In the genomic region with DNA sequence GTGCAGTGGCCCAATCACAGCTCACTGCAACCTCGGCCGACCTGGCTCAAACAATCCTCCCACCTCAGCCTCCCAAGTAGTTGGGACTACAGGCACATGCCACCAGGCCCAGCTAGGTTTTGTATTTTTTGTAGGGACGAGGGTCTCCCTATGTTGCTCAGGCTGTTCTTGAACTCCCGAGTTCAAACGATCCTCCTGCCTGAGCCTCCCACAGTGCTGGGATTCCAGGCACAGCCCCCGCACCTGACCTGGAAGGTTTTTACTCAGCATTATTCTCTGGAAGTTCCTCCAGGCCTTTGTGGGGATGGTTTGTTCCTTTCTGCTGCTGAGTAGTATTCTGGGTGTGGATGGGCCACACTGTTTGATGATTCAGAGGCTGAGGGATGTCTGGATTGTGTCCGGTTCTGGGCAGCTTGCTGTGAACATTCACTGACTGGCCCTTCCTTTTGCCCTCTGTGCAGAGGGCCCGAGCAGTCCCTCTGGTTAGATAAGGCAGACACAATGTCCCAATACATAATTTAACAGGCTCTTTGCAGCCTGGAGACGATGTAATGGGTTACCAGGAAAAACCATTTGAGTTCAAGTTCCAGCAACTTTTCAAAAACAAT, we compare ENCODE assay signal across 12 cellular contexts. TPM values are rescaled to one million over a fixed set of nuclear protein-coding genes. Genes with fewer than 3 reads are reported as not detected.
DNase-seq lines count a peak whose midpoint lies in the region; ATAC-seq, FAIRE-seq and TF ChIP-seq lines count a peak whose summit lies in the region.
"Had no signal": no experiment of that assay in that cellular context is flagged by ENCODE, and none has a peak within 500 bp of the region (broad histone marks: within the 10 kb centered on the region; RNA-seq: fewer than 3 reads in every experiment).

No MANE protein-coding gene starts in this region.

- CTCF ChIA-PET in A549 (lab: Yijun Ruan, JAX) = interaction anchor here (0.9 kb wide), 1 partner anchor 31 kb away, joined by 3 read pairs; no protein-coding TSS in a partner anchor

- WGBS in A549 (ENCODE audit: missing lambda C conversion rate) = 20% methylated on average over 9 of the region's 9 CpGs

- ATAC-seq in A549 = peak; percentile 96 to 97
- no peak for ATAC-seq in GM18907 (IDR thresholded peaks at IDR 0.05; ENCODE audit: unreplicated experiment)
- no peak for ATAC-seq in HG02610 (IDR thresholded peaks at IDR 0.05; ENCODE audit: unreplicated experiment)

- no peak for FAIRE-seq in A549 (lab: Jason Lieb, UNC)

- POLR2A ChIA-PET in A549 (lab: Yijun Ruan, JAX) = no interaction called here

- no peak overlapping the region for H3K4me3 ChIP-seq in A549

- DNase-seq in A549 (ENCODE audit: low read depth in 1 of 2, low spot score in 1 of 2) = peak; percentile 58 to 77
- peak; percentile 70 for DNase-seq in fibroblast of gingiva (ENCODE audit: low read depth)
- DNase-seq in myocyte (ENCODE audit: low read depth) = peak; percentile 79
- no peak for DNase-seq in anterior cingulate cortex (lab: John Stamatoyannopoulos, UW)
- no peak for DNase-seq in pons (ENCODE audit: low spot score)
- DNase-seq: AML-193, midbrain, NCI-H1694, WERI-Rb-1 had no signal

- H3K9me3 ChIP-seq in A549 = no peaks in the 10 kb centered on the region

- peak overlapping the region; percentile 67 for H3K4me2 ChIP-seq in A549

- no peak for TF ChIP-seq EP300 in A549 (IDR thresholded peaks at IDR 0.05)

- TF ChIP-seq RAD21 in A549 (conservative IDR thresholded peaks at IDR 0.05 in 1 of 2, IDR thresholded peaks at IDR 0.05 in 1 of 2) = no peak

- H3K4me1 ChIP-seq in A549 = peaks cover 19% of the 10 kb centered on the region

- TF ChIP-seq CTCF in A549 (IDR thresholded peaks at IDR 0.05) = no peak

- peak overlapping the region; percentile 87 to 88 for H3K27ac ChIP-seq in A549
- H3K27ac ChIP-seq: WERI-Rb-1 had no signal

- no peak for TF ChIP-seq POLR2A in A549 (IDR thresholded peaks at IDR 0.05; ENCODE audit: low read length)

TF ChIP-seq in A549, 52 proteins besides CTCF, POLR2A, EP300 and RAD21 (continues in another document):
- TF ChIP-seq PHF8 (IDR thresholded peaks at IDR 0.05; ENCODE audit: borderline replicate concordance, low read depth) (no peak), ATOH8 (CRISPR knock-in tag; IDR thresholded peaks at IDR 0.05; ENCODE audit: low read depth) (0 out of 2 replicates have a peak, but pooled peaks have one; percentile 5), CEBPB (IDR thresholded peaks at IDR 0.05) (no peak), HES2 (IDR thresholded peaks at IDR 0.05) (no peak), TFCP2L1 (CRISPR knock-in tag; IDR thresholded peaks at IDR 0.05) (no peak), MYC (IDR thresholded peaks at IDR 0.05; ENCODE audit: borderline replicate concordance, low read length) (no peak), MAFK (IDR thresholded peaks at IDR 0.05; ENCODE audit: partially characterized antibody) (peak; percentile 4), KDM1A (IDR thresholded peaks at IDR 0.05; ENCODE audit: low read depth) (no peak), FOSL2 (IDR thresholded peaks at IDR 0.05) (no peak), FOSL2 (CRISPR knock-in tag; IDR thresholded peaks at IDR 0.05) (peak; percentile 14; the same call in 1 of the 2 replicates), ZFP36 (IDR thresholded peaks at IDR 0.05; ENCODE audit: borderline replicate concordance, partially characterized antibody) (no peak)
- TF ChIP-seq, protein P1, sequence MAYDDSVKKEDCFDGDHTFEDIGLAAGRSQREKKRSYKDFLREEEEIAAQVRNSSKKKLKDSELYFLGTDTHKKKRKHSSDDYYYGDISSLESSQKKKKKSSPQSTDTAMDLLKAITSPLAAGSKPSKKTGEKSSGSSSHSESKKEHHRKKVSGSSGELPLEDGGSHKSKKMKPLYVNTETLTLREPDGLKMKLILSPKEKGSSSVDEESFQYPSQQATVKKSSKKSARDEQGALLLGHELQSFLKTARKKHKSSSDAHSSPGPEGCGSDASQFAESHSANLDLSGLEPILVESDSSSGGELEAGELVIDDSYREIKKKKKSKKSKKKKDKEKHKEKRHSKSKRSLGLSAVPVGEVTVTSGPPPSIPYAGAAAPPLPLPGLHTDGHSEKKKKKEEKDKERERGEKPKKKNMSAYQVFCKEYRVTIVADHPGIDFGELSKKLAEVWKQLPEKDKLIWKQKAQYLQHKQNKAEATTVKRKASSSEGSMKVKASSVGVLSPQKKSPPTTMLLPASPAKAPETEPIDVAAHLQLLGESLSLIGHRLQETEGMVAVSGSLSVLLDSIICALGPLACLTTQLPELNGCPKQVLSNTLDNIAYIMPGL (CRISPR knock-in tag; IDR thresholded peaks at IDR 0.05; ENCODE audit: borderline replicate concordance) = no peak
- TF ChIP-seq, protein P2, sequence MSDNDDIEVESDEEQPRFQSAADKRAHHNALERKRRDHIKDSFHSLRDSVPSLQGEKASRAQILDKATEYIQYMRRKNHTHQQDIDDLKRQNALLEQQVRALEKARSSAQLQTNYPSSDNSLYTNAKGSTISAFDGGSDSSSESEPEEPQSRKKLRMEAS (IDR thresholded peaks at IDR 0.05) = peak; percentile 35; the same call in 1 of the 2 replicates

TF ChIP-seq in PFSK-1, 5 proteins besides CTCF, POLR2A, EP300 and RAD21:
- TF ChIP-seq FOXP2 (optimal IDR thresholded peaks at IDR 0.05; ENCODE audit: borderline replicate concordance, extremely low read depth, extremely low read length, insufficient read depth) = no peak
- peak; percentile 31; the same call in 1 of the 2 replicates for TF ChIP-seq TAF1 (IDR thresholded peaks at IDR 0.05; ENCODE audit: borderline replicate concordance, insufficient read depth, low read length)
- TF ChIP-seq POLR2AphosphoS5 (IDR thresholded peaks at IDR 0.05; ENCODE audit: low read depth, low read length) = no peak
- 0 out of 2 replicates have a peak, but pooled peaks have one; percentile 45 for TF ChIP-seq SIN3A (IDR thresholded peaks at IDR 0.05; ENCODE audit: borderline replicate concordance, insufficient read depth, low read length)
- TF ChIP-seq REST (IDR thresholded peaks at IDR 0.05; ENCODE audit: insufficient read depth in 1 of 2, low read depth in 2 of 2, low read length in 2 of 2) = no peak; a peak in 1 of 4 replicates

RNA-seq across cellular contexts. Expression of gene TRAPPC10, which starts 6.0 kb away (rescaled TPM):
- 27.7 and 32.3 TPM in 2 replicates for polyA plus RNA-seq in A549 (2011; rRNA removed)
- polyA plus RNA-seq in A549 (2012; cell fraction: cytosol; rRNA removed) = 12.6 and 16.1 TPM in 2 replicates
- polyA plus RNA-seq in A549 (2012; cell fraction: nucleus; rRNA removed) = 29.1 and 37.9 TPM in 2 replicates
- polyA plus RNA-seq in A549 (2017; fragmentation: RNase III; extraction: RNeasy Plus Mini Kit Qiagen cat#74134 plus additional on column Dnase treatment) = 11.6 to 12.3 TPM (median 11.8 TPM) in 3 replicates
- polyA minus RNA-seq in A549 (2011; rRNA and poly(A)+ RNA removed) = 25.1 and 26.4 TPM in 2 replicates
- 28.8 TPM for polyA plus RNA-seq in PFSK-1 (2012; ENCODE audit: insufficient read length, low read depth)
- 22.1 and 22.4 TPM in 2 replicates for total RNA-seq in myocyte
- 27.1 TPM for polyA plus RNA-seq in myocyte (2012)

Comparison
In these comparisons a context has a peak if more than half of its experiments do, and no peak if none do; other contexts are left out.
1. ATAC-seq: peak in A549 (2 of 2); none in GM18907 (single experiment) and HG02610 (single experiment).
2. DNase-seq: peak in A549 (2 of 2), fibroblast of gingiva (single experiment) and myocyte (single experiment); none in anterior cingulate cortex (0 of 58) and pons (single experiment).